Comparison of ENCODE assay signal across 8 cellular contexts in genomic region chr11:66466225-66467033, GRCh38. TPM values are rescaled to one million over a fixed set of nuclear protein-coding genes. Genes with fewer than 3 reads are reported as not detected.
DNase-seq lines count a peak whose midpoint lies in the region; TF ChIP-seq lines count a peak whose summit lies in the region.

Gene PELI3, plus strand, starts transcription at chr11:66466905. Its CDS starts 1,224 bp downstream, at chr11:66468129.

- DNase-seq in EL (peak; percentile 89), H9 (peak; percentile 93), MG63 (peak; percentile 79), SK-MEL-5 (ENCODE audit: low read depth, low spot score) (peak; percentile 82), glomerular visceral epithelial cell (ENCODE audit: extremely low spot score) (peak; percentile 90), occipital lobe (lab: John Stamatoyannopoulos, UW) (peak; percentile 90), superior temporal gyrus (ENCODE audit: extremely low spot score) (peak; percentile 91)
- DNase-seq in activated naive CD4-positive, alpha-beta T cell treated with anti-CD3 and anti-CD28 coated beads, Interleukin-2, amount 50 U/mL, for 16 hours = peak; percentile 89

- H3K4me2 ChIP-seq in H9 (ENCODE audit: insufficient read depth, insufficient read length, low read length) = peak within 1 kb of the TSS; percentile 73

- H3K4ac ChIP-seq in H9 (ENCODE audit: low read depth, low read length) = no peak within 1 kb of the TSS

- no peaks in the 10 kb centered on the region for H3K9me3 ChIP-seq in H9 (ENCODE audit: control insufficient read depth, low read depth, low read length)
- H3K9me3 ChIP-seq in MG63 = no peaks in the 10 kb centered on the region

- H3K36me3 Mint-ChIP-seq in H9 (ENCODE audit: insufficient read depth in 1 of 3, low read depth in 3 of 3) = peaks cover 5 to 30% (median 6%) of the 10 kb centered on the region in 3 experiments; a peak in 6 of 7 replicates

- H2BK120ac ChIP-seq in H9 (ENCODE audit: low read depth, low read length, poor library complexity, severe bottlenecking) = no peak within 1 kb of the TSS

- no peak within 1 kb of the TSS for H2AK5ac ChIP-seq in H9 (ENCODE audit: insufficient read length, low read length)

- no peak within 1 kb of the TSS for H3K56ac ChIP-seq in H9 (ENCODE audit: insufficient read length, low read depth, low read length)

- no peak within 1 kb of the TSS for H4K91ac ChIP-seq in H9 (ENCODE audit: insufficient read length, low read depth, low read length)

- H4K8ac ChIP-seq in H9 (replicated peaks; ENCODE audit: insufficient read length, low read depth, low read length) = no peak within 1 kb of the TSS

- H3K27me3 Mint-ChIP-seq in H9 (ENCODE audit: low read depth) = peaks cover 8% of the 10 kb centered on the region

- H2BK5ac ChIP-seq in H9 (ENCODE audit: insufficient read length, low read length) = no peak within 1 kb of the TSS

- H2BK15ac ChIP-seq in H9 (ENCODE audit: low read depth, low read length) = no peak within 1 kb of the TSS

- no peak within 1 kb of the TSS for H3T11ph ChIP-seq in H9 (ENCODE audit: low read length)

- peaks cover 6% of the 10 kb centered on the region for H3K23me2 ChIP-seq in H9 (ENCODE audit: insufficient read length, low read depth, low read length, poor library complexity, severe bottlenecking)

- peak within 1 kb of the TSS; percentile 55 for H3K4me3 ChIP-seq in MG63

- no peak for TF ChIP-seq CTCF in H9 (conservative IDR thresholded peaks at IDR 0.05)

- no peak within 1 kb of the TSS for H4K5ac ChIP-seq in H9 (ENCODE audit: insufficient read length, low read depth, low read length)

- in situ Hi-C loops in SK-MEL-5 (cut with HindIII; ENCODE audit: low pct_unique_long_range_greater_than_20kb, low sequenced_read_pairs) = no loop called here

- H3K4me1 Mint-ChIP-seq in H9 = peaks cover 21 to 36% of the 10 kb centered on the region in 2 experiments

- peak within 1 kb of the TSS; percentile 93 to 94 (median 93) for H3K27ac Mint-ChIP-seq in H9

- H3K27ac ChIP-seq in H9 (ENCODE audit: insufficient read length, low read depth, low read length) = no peak within 1 kb of the TSS

- H3K79me1 ChIP-seq in H9 (ENCODE audit: insufficient read depth, low read depth, low read length, poor library complexity, severe bottlenecking) = no peaks in the 10 kb centered on the region

- no peaks in the 10 kb centered on the region for H3K79me2 ChIP-seq in H9 (ENCODE audit: insufficient read depth, low read length)

- peak within 1 kb of the TSS; percentile 48; the same call in 1 of the 2 replicates for H3K14ac ChIP-seq in H9 (ENCODE audit: insufficient read depth, low read length)

- H3K4me1 ChIP-seq in H9 (ENCODE audit: insufficient read depth, low read length) = no peaks in the 10 kb centered on the region; the same call in 1 of the 2 replicates

- H3K23ac ChIP-seq in H9 (ENCODE audit: insufficient read length, low read depth, low read length) = no peak within 1 kb of the TSS

- H3K18ac ChIP-seq in H9 (ENCODE audit: insufficient read length, low read depth, low read length) = no peak within 1 kb of the TSS

- H2BK12ac ChIP-seq in H9 (ENCODE audit: insufficient read length, low read depth, low read length) = no peak within 1 kb of the TSS

- H3K9ac ChIP-seq in H9 (ENCODE audit: extremely low read depth, insufficient read length, low read length) = peak within 1 kb of the TSS; percentile 34

- H2BK20ac ChIP-seq in H9 (ENCODE audit: low read depth, low read length, poor library complexity, severe bottlenecking) = no peak within 1 kb of the TSS

- peak within 1 kb of the TSS; percentile 82 to 92 for H3K4me3 Mint-ChIP-seq in H9

- no peaks in the 10 kb centered on the region for H3K36me3 ChIP-seq in MG63

- H2AFZ ChIP-seq in H9 (ENCODE audit: low read length) = no peak within 1 kb of the TSS

- H3K9me3 Mint-ChIP-seq in H9 = peaks cover 14 to 22% of the 10 kb centered on the region in 2 experiments; a peak in 4 of 5 replicates

- H3K27me3 ChIP-seq in H9 (ENCODE audit: insufficient read depth, low read length) (no peaks in the 10 kb centered on the region), MG63 (no peaks in the 10 kb centered on the region)

- WGBS in H9 (ENCODE audit: extremely low coverage, insufficient read length, low lambda C conversion rate) = no CpG with 5 or more reads among the region's 63 CpGs

- H4K20me1 ChIP-seq in H9 (ENCODE audit: control insufficient read depth, insufficient read depth, insufficient read length) = no peaks in the 10 kb centered on the region

RNA-seq across cellular contexts. Expression of gene PELI3, which starts in this region (rescaled TPM):
- total RNA-seq in H9 (2021) (9.3 and 10.3 TPM in 2 replicates), occipital lobe (19.5 TPM)
- 7.3 and 7.7 TPM in 2 replicates for total RNA-seq in MG63 (2014; rRNA removed; shearing (Covaris generic); ENCODE audit: low replicate concordance)
- 7.4 and 8.1 TPM in 2 replicates for total RNA-seq in SK-MEL-5 (2014; rRNA removed; shearing (Covaris generic))
- 8.6 and 9.0 TPM in 2 replicates for polyA plus RNA-seq in SK-MEL-5 (2015; cell fraction: cytosol; rRNA removed)
- 6.9 and 7.7 TPM in 2 replicates for polyA plus RNA-seq in SK-MEL-5 (2015; cell fraction: nucleus; rRNA removed)
